13 cellular contexts compared by ENCODE assay signal in genomic region chr6:148192310-148192709, GRCh38.
A peak's percentile ranks its signal among the peaks of the same experiment; 100 is the strongest.
DNase-seq lines count a peak whose midpoint lies in the region; ATAC-seq and TF ChIP-seq lines count a peak whose summit lies in the region.
"Had no signal": no experiment of that assay in that cellular context is flagged by ENCODE, and none has a peak within 500 bp of the region (broad histone marks: within the 10 kb centered on the region; RNA-seq: fewer than 3 reads in every experiment).

No MANE protein-coding gene starts in this region.

- H3K9me3 ChIP-seq in heart right ventricle (no peaks in the 10 kb centered on the region), right atrium auricular region (no peaks in the 10 kb centered on the region), lower lobe of right lung (no peaks in the 10 kb centered on the region), vagina (no peaks in the 10 kb centered on the region)
- H3K9me3 ChIP-seq: A549 had no signal

- WGBS in heart right ventricle, 2 donors, result 93 to 97% methylated on average over 4 of the region's 4 CpGs

- no peaks in the 10 kb centered on the region for H3K27me3 Mint-ChIP-seq in MCF 10A (ENCODE audit: insufficient read depth, unreplicated experiment)

- no peak for DNase-seq in heart right ventricle
- DNase-seq in right atrium auricular region (ENCODE audit: low spot score), result no peak
- DNase-seq in MCF 10A (ENCODE audit: unreplicated experiment), result peak; percentile 52
- no peak for DNase-seq in lower lobe of right lung
- no peak for DNase-seq in vagina (ENCODE audit: extremely low spot score in 2 of 2)
- DNase-seq in COLO668 (lab: John Stamatoyannopoulos, UW; ENCODE audit: unreplicated experiment), result no peak
- DNase-seq in NCI-H2171 treated with DMSO at 0.1 percent for 48 hours (lab: John Stamatoyannopoulos, UW), result no peak
- DNase-seq: activated CD8-positive, alpha-beta memory T cell treated with anti-CD3 and anti-CD28 coated beads, Interleukin-2, amount 50 U/mL, for 48 hours; caudate nucleus; NCI-H187 had no signal

- no peaks in the 10 kb centered on the region for H3K36me3 ChIP-seq in heart right ventricle
- H3K36me3 ChIP-seq in right atrium auricular region, result no peaks in the 10 kb centered on the region
- H3K36me3 ChIP-seq in lower lobe of right lung, result no peaks in the 10 kb centered on the region
- H3K36me3 ChIP-seq in vagina, result no peaks in the 10 kb centered on the region

- H3K36me3 Mint-ChIP-seq in MCF 10A (ENCODE audit: insufficient read depth, unreplicated experiment), result peaks cover 5% of the 10 kb centered on the region
- H3K36me3 Mint-ChIP-seq: stimulated activated memory B cell treated with anti-CD40 and anti-IgM and Interleukin-4, amounts not matched to agents 10 μg/mL and 1 μg/mL and 100 μg/mL, for 72 hours had no signal

- BruUV-seq in MCF 10A (replicated peaks; lab: Mats Ljungman, UMichigan), result no TSS peak

- H3K4me3 Mint-ChIP-seq in MCF 10A (ENCODE audit: unreplicated experiment), result peak overlapping the region; percentile 60
- H3K4me3 Mint-ChIP-seq: stimulated activated memory B cell treated with anti-CD40 and anti-IgM and Interleukin-4, amounts not matched to agents 10 μg/mL and 1 μg/mL and 100 μg/mL, for 72 hours had no signal

- peaks cover 34% of the 10 kb centered on the region for H3K4me1 Mint-ChIP-seq in MCF 10A (ENCODE audit: insufficient read depth, unreplicated experiment)
- H3K4me1 Mint-ChIP-seq: stimulated activated memory B cell treated with anti-CD40 and anti-IgM and Interleukin-4, amounts not matched to agents 10 μg/mL and 1 μg/mL and 100 μg/mL, for 72 hours had no signal

- peak overlapping the region; percentile 92 for H3K27ac Mint-ChIP-seq in MCF 10A (ENCODE audit: low read depth, unreplicated experiment)
- H3K27ac Mint-ChIP-seq: stimulated activated memory B cell treated with anti-CD40 and anti-IgM and Interleukin-4, amounts not matched to agents 10 μg/mL and 1 μg/mL and 100 μg/mL, for 72 hours had no signal

- no peak overlapping the region for H3K4me3 ChIP-seq in heart right ventricle
- H3K4me3 ChIP-seq in right atrium auricular region, result no peak overlapping the region
- H3K4me3 ChIP-seq in lower lobe of right lung, result no peak overlapping the region
- H3K4me3 ChIP-seq in vagina, result no peak overlapping the region
- H3K4me3 ChIP-seq: A549 had no signal

- ATAC-seq in heart right ventricle (peak in 5 of 8 donors; percentile 49 to 85 (median 74)), lower lobe of right lung (peak in 1 of 2 donors; percentile 70), GM21723 (IDR thresholded peaks at IDR 0.05; ENCODE audit: unreplicated experiment) (no peak)
- ATAC-seq: A549; stimulated activated memory B cell treated with anti-CD40 and anti-IgM and Interleukin-4, amounts not matched to agents 10 μg/mL and 1 μg/mL and 100 μg/mL, for 72 hours had no signal

- TF ChIP-seq CTCF in heart right ventricle (IDR thresholded peaks at IDR 0.05) (no peak), right atrium auricular region (IDR thresholded peaks at IDR 0.05) (no peak), MCF 10A (IDR thresholded peaks at IDR 0.05; ENCODE audit: unreplicated experiment) (no peak), lower lobe of right lung (IDR thresholded peaks at IDR 0.05) (no peak), vagina (IDR thresholded peaks at IDR 0.05) (no peak)

- peaks cover 0 to 11% (median 0%) of the 10 kb centered on the region in 7 donors for H3K27me3 ChIP-seq in heart right ventricle
- no peaks in the 10 kb centered on the region for H3K27me3 ChIP-seq in right atrium auricular region
- no peaks in the 10 kb centered on the region for H3K27me3 ChIP-seq in lower lobe of right lung (ENCODE audit: low read depth)
- H3K27me3 ChIP-seq in vagina, result no peaks in the 10 kb centered on the region

- POLR2A ChIA-PET in MCF 10A (lab: Yijun Ruan, JAX), result interaction anchor here (0.6 to 4.0 kb wide), 24 partner anchors 12 to 308 kb away, joined by 3 to 101 read pairs (median 4); partner anchors contain the start of gene SASH1

- H3K27ac ChIP-seq in heart right ventricle (no peak overlapping the region), right atrium auricular region (no peak overlapping the region), lower lobe of right lung (peak overlapping the region; percentile 61), vagina (peak overlapping the region; percentile 31)

- intact Hi-C loops in heart right ventricle (cut with DNase I), result no loop called here
- intact Hi-C loops in MCF 10A (cut with micrococcal nuclease), result no loop called here
- intact Hi-C loops in lower lobe of right lung (cut with DNase I), result no loop called here
- intact Hi-C loops in vagina (cut with DNase I), result no loop called here

- H3K9me3 Mint-ChIP-seq in MCF 10A (ENCODE audit: unreplicated experiment), result no peaks in the 10 kb centered on the region
- H3K9me3 Mint-ChIP-seq: stimulated activated memory B cell treated with anti-CD40 and anti-IgM and Interleukin-4, amounts not matched to agents 10 μg/mL and 1 μg/mL and 100 μg/mL, for 72 hours had no signal

- no peak for TF ChIP-seq POLR2A in vagina (IDR thresholded peaks at IDR 0.05)

- CTCF ChIA-PET in MCF 10A (lab: Yijun Ruan, JAX), result interaction anchor here (0.7 to 3.7 kb wide), 9 partner anchors 11 to 686 kb away, joined by 3 to 29 read pairs (median 4); no protein-coding TSS in a partner anchor

- H3K4me1 ChIP-seq in heart right ventricle, result peaks cover 0 to 9% (median 5%) of the 10 kb centered on the region in 9 donors
- no peaks in the 10 kb centered on the region for H3K4me1 ChIP-seq in right atrium auricular region
- H3K4me1 ChIP-seq in lower lobe of right lung, result no peaks in the 10 kb centered on the region
- peaks cover 38% of the 10 kb centered on the region for H3K4me1 ChIP-seq in vagina
- H3K4me1 ChIP-seq: A549 had no signal

Comparison
In these comparisons a context has a peak if more than half of its experiments do, and no peak if none do; other contexts are left out.
1. H3K27ac ChIP-seq: peak in lower lobe of right lung (single experiment) and vagina (single experiment); none in heart right ventricle (0 of 10) and right atrium auricular region (0 of 2).